Comparison of ENCODE assay signal across 16 cellular contexts in genomic region chr2:68294187-68294586, GRCh38. TPM values are rescaled to one million over a fixed set of nuclear protein-coding genes. Genes with fewer than 3 reads are reported as not detected.
A peak's percentile ranks its signal among the peaks of the same experiment; 100 is the strongest.
DNase-seq lines count a peak whose midpoint lies in the region; ATAC-seq, FAIRE-seq and TF ChIP-seq lines count a peak whose summit lies in the region.
"Had no signal": no experiment of that assay in that cellular context is flagged by ENCODE, and none has a peak within 500 bp of the region (broad histone marks: within the 10 kb centered on the region; RNA-seq: fewer than 3 reads in every experiment).

No MANE protein-coding gene starts in this region.

- no peaks in the 10 kb centered on the region; a peak in 1 of 5 replicates for H3K9me3 Mint-ChIP-seq in H9
- no peaks in the 10 kb centered on the region for H3K9me3 Mint-ChIP-seq in naive thymus-derived CD8-positive, alpha-beta T cell
- H3K9me3 Mint-ChIP-seq: CD14-positive monocyte had no signal

- no peaks in the 10 kb centered on the region for H4K20me1 ChIP-seq in H9 (ENCODE audit: control insufficient read depth, insufficient read depth, insufficient read length)
- H4K20me1 ChIP-seq in keratinocyte (ENCODE audit: control insufficient read depth, extremely low read depth, insufficient read depth, low read length) = no peaks in the 10 kb centered on the region

- no peaks in the 10 kb centered on the region for H3K23me2 ChIP-seq in H9 (ENCODE audit: insufficient read length, low read depth, low read length, poor library complexity, severe bottlenecking)

- no peak overlapping the region for H2BK20ac ChIP-seq in H9 (ENCODE audit: low read depth, low read length, poor library complexity, severe bottlenecking)

- POLR2A ChIA-PET in AG04450 (lab: Yijun Ruan, JAX) (no interaction called here), Panc1 (lab: Charles Lee) (no interaction called here)
- POLR2A ChIA-PET in naive thymus-derived CD8-positive, alpha-beta T cell (lab: Charles Lee) = no interaction called here

- H4K5ac ChIP-seq in H9 (ENCODE audit: insufficient read length, low read depth, low read length) = no peak overlapping the region

- H3K9me3 ChIP-seq in AG04450 (ENCODE audit: control insufficient read depth, insufficient read depth, low read length) = no peaks in the 10 kb centered on the region
- no peaks in the 10 kb centered on the region for H3K9me3 ChIP-seq in H9 (ENCODE audit: control insufficient read depth, low read depth, low read length)
- H3K9me3 ChIP-seq in Panc1 (ENCODE audit: control insufficient read depth, insufficient read depth, low read depth, low read length) = no peaks in the 10 kb centered on the region
- no peaks in the 10 kb centered on the region for H3K9me3 ChIP-seq in keratinocyte (ENCODE audit: control insufficient read depth, low read depth, low read length)

- intact Hi-C loops in Panc1 (cut with micrococcal nuclease; ENCODE audit: unreplicated experiment) = no loop called here

- no peak overlapping the region for H3T11ph ChIP-seq in H9 (ENCODE audit: low read length)

- H3K36me3 ChIP-seq in Panc1 (ENCODE audit: control insufficient read depth, insufficient read depth, low read length) = no peaks in the 10 kb centered on the region
- H3K36me3 ChIP-seq in keratinocyte (ENCODE audit: control insufficient read depth in 2 of 2, extremely low read depth in 1 of 2, insufficient read depth in 2 of 2, low read length in 2 of 2) = no peaks in the 10 kb centered on the region

- in situ Hi-C loops in Panc1 (cut with HindIII; ENCODE audit: low pct_unique_long_range_greater_than_20kb, low sequenced_read_pairs) = no loop called here

- H3K79me2 ChIP-seq in H9 (ENCODE audit: insufficient read depth, low read length) = no peaks in the 10 kb centered on the region
- H3K79me2 ChIP-seq in keratinocyte (ENCODE audit: control insufficient read depth, insufficient read depth, low read length) = no peaks in the 10 kb centered on the region

- H3K4me2 ChIP-seq in H9 (ENCODE audit: insufficient read depth, insufficient read length, low read length) (no peak overlapping the region), keratinocyte (ENCODE audit: control insufficient read depth, extremely low read depth, insufficient read depth, low read depth, low read length) (no peak overlapping the region)

- no peak overlapping the region for H3K23ac ChIP-seq in H9 (ENCODE audit: insufficient read length, low read depth, low read length)

- H2AFZ ChIP-seq in H9 (ENCODE audit: low read length) (no peak overlapping the region), keratinocyte (ENCODE audit: control insufficient read depth, low read length) (no peak overlapping the region)

- H2BK5ac ChIP-seq in H9 (ENCODE audit: insufficient read length, low read length) = no peak overlapping the region

- H3K14ac ChIP-seq in H9 (ENCODE audit: insufficient read depth, low read length) = no peak overlapping the region

- ATAC-seq in Panc1 = no peak
- ATAC-seq in naive thymus-derived CD8-positive, alpha-beta T cell = no peak
- no peak for ATAC-seq in esophagus mucosa
- no peak for ATAC-seq in GM21786 (IDR thresholded peaks at IDR 0.05; ENCODE audit: unreplicated experiment)
- ATAC-seq: SK-N-SH treated with all-trans-retinoic acid at 6 μM for 48 hours had no signal

- dilution Hi-C loops in keratinocyte (cut with MboI; ENCODE audit: extremely low pct_ligation_motif_present, low sequenced_read_pairs) = no loop called here

- no peak overlapping the region for H3K18ac ChIP-seq in H9 (ENCODE audit: insufficient read length, low read depth, low read length)

- no peaks in the 10 kb centered on the region for H3K79me1 ChIP-seq in H9 (ENCODE audit: insufficient read depth, low read depth, low read length, poor library complexity, severe bottlenecking)

- no peak overlapping the region for H3K27ac Mint-ChIP-seq in H9
- no peak overlapping the region for H3K27ac Mint-ChIP-seq in naive thymus-derived CD8-positive, alpha-beta T cell
- H3K27ac Mint-ChIP-seq: CD14-positive monocyte had no signal

- H3K27me3 Mint-ChIP-seq in H9 (ENCODE audit: low read depth) = no peaks in the 10 kb centered on the region; the same call in 1 of the 2 replicates
- peaks cover 0 to 11% (median 7%) of the 10 kb centered on the region in 5 donors for H3K27me3 Mint-ChIP-seq in naive thymus-derived CD8-positive, alpha-beta T cell

- H3K27me3 ChIP-seq in AG04450 (ENCODE audit: control insufficient read depth, insufficient read depth, low read length) (no peaks in the 10 kb centered on the region), H9 (ENCODE audit: insufficient read depth, low read length) (no peaks in the 10 kb centered on the region), Panc1 (ENCODE audit: control insufficient read depth, insufficient read depth, low read length) (no peaks in the 10 kb centered on the region), keratinocyte (ENCODE audit: control insufficient read depth, extremely low read depth, insufficient read depth, low read length) (no peaks in the 10 kb centered on the region)

- no peak overlapping the region for H2AK5ac ChIP-seq in H9 (ENCODE audit: insufficient read length, low read length)

- FAIRE-seq in keratinocyte (lab: Jason Lieb, UNC) = no peak
- FAIRE-seq: H54, RCC 7860 had no signal

- no peaks in the 10 kb centered on the region for H3K9me1 ChIP-seq in keratinocyte (ENCODE audit: control insufficient read depth, extremely low read depth, insufficient read depth, low read length)

- DNase-seq in AG04450 (ENCODE audit: low read depth, low spot score) (no peak), H9 (no peak), Panc1 (ENCODE audit: low read depth, low spot score) (no peak), keratinocyte (ENCODE audit: low read depth, low spot score) (no peak), dermis blood vessel endothelial cell (no peak)
- DNase-seq in naive thymus-derived CD8-positive, alpha-beta T cell = no peak
- DNase-seq: COR-L47, NCI-H1092 treated with DMSO at 0.1 percent for 48 hours, NCI-H187, SHP77 had no signal

- BruUV-seq in Panc1 (replicated peaks; lab: Mats Ljungman, UMichigan) = no TSS peak

- H3K4me1 ChIP-seq in H9 (ENCODE audit: insufficient read depth, low read length) (no peaks in the 10 kb centered on the region), Panc1 (ENCODE audit: control insufficient read depth, insufficient read depth, low read length) (no peaks in the 10 kb centered on the region), keratinocyte (ENCODE audit: control insufficient read depth, extremely low read depth, insufficient read depth, low read length) (no peaks in the 10 kb centered on the region)

- H3K9ac ChIP-seq in H9 (ENCODE audit: extremely low read depth, insufficient read length, low read length) = no peak overlapping the region
- no peak overlapping the region for H3K9ac ChIP-seq in keratinocyte (ENCODE audit: control insufficient read depth, extremely low read depth, insufficient read depth, low read length)

- no peak overlapping the region for H3K56ac ChIP-seq in H9 (ENCODE audit: insufficient read length, low read depth, low read length)

- no peak overlapping the region for H3K27ac ChIP-seq in AG04450 (ENCODE audit: low read depth, low read length)
- no peak overlapping the region for H3K27ac ChIP-seq in H9 (ENCODE audit: insufficient read length, low read depth, low read length)
- no peak overlapping the region for H3K27ac ChIP-seq in Panc1 (ENCODE audit: low read length)
- no peak overlapping the region for H3K27ac ChIP-seq in keratinocyte (ENCODE audit: control insufficient read depth, insufficient read depth, low read length)

- H4K91ac ChIP-seq in H9 (ENCODE audit: insufficient read length, low read depth, low read length) = no peak overlapping the region

- no peaks in the 10 kb centered on the region for H3K4me1 Mint-ChIP-seq in H9
- peaks cover 0 to 7% (median 0%) of the 10 kb centered on the region in 4 donors for H3K4me1 Mint-ChIP-seq in naive thymus-derived CD8-positive, alpha-beta T cell

- no peak overlapping the region for H3K4me3 ChIP-seq in AG04450 (ENCODE audit: low read depth, low read length)
- H3K4me3 ChIP-seq in Panc1 (ENCODE audit: low read depth in 2 of 2, low read length in 2 of 2) = no peak overlapping the region
- H3K4me3 ChIP-seq in keratinocyte (ENCODE audit: control insufficient read depth in 2 of 3, extremely low read depth in 1 of 3, insufficient read depth in 2 of 3, low read depth in 1 of 3, low read length in 3 of 3) = no peak overlapping the region

- CTCF ChIA-PET in AG04450 (lab: Charles Lee) (interaction anchor here (4.8 kb wide), 1 partner anchor 172 kb away, joined by 38 read pairs; no protein-coding TSS in a partner anchor), Panc1 (lab: Charles Lee) (no interaction called here)

- H3K4me3 Mint-ChIP-seq in H9 = no peak overlapping the region
- H3K4me3 Mint-ChIP-seq in naive thymus-derived CD8-positive, alpha-beta T cell = no peak overlapping the region
- H3K4me3 Mint-ChIP-seq: CD14-positive monocyte had no signal

- no peak overlapping the region for H3K4ac ChIP-seq in H9 (ENCODE audit: low read depth, low read length)

- no peaks in the 10 kb centered on the region for H3K36me3 Mint-ChIP-seq in H9 (ENCODE audit: insufficient read depth in 1 of 3, low read depth in 3 of 3)
- H3K36me3 Mint-ChIP-seq in naive thymus-derived CD8-positive, alpha-beta T cell = no peaks in the 10 kb centered on the region
- H3K36me3 Mint-ChIP-seq: CD14-positive monocyte had no signal

- H2BK15ac ChIP-seq in H9 (ENCODE audit: low read depth, low read length) = no peak overlapping the region

- H4K8ac ChIP-seq in H9 (replicated peaks; ENCODE audit: insufficient read length, low read depth, low read length) = no peak overlapping the region

- WGBS in H9 (ENCODE audit: extremely low coverage, insufficient read length, low lambda C conversion rate) = no CpG with 5 or more reads among the region's 3 CpGs

- no peak overlapping the region for H2BK120ac ChIP-seq in H9 (ENCODE audit: low read depth, low read length, poor library complexity, severe bottlenecking)

- H2BK12ac ChIP-seq in H9 (ENCODE audit: insufficient read length, low read depth, low read length) = no peak overlapping the region

- TF ChIP-seq CTCF in AG04450 (IDR thresholded peaks at IDR 0.05; ENCODE audit: low read depth, low read length) (peak; percentile 17; the same call in 1 of the 2 replicates), H9 (conservative IDR thresholded peaks at IDR 0.05) (peak; percentile 54), Panc1 (IDR thresholded peaks at IDR 0.05) (0 out of 2 replicates have a peak, but pooled peaks have one; percentile 11), keratinocyte (optimal IDR thresholded peaks at IDR 0.05 in 1 of 3, IDR thresholded peaks at IDR 0.05 in 1 of 3, conservative IDR thresholded peaks at IDR 0.05 in 1 of 3; ENCODE audit: extremely low read depth in 1 of 3, insufficient read depth in 2 of 3, low read length in 3 of 3) (peak in 2 of 3 experiments; percentile 6 to 14)

RNA-seq across cellular contexts. Expression of gene CNRIP1, which starts 25.6 kb away (rescaled TPM):
- polyA plus RNA-seq in AG04450 (2011; rRNA removed) (56.3 and 61.6 TPM in 2 replicates), keratinocyte (0.04 TPM in 1 of 3 replicates, not detected in the others)
- polyA minus RNA-seq in AG04450 (2011; rRNA and poly(A)+ RNA removed) = 30.8 and 42.4 TPM in 2 replicates
- total RNA-seq in H9 (2021) (0.50 and 0.70 TPM in 2 replicates), Panc1 (2021; ENCODE audit: unreplicated experiment) (not detected), dermis blood vessel endothelial cell (45.3 and 52.3 TPM in 2 replicates), esophagus mucosa (1.6 TPM)
- not detected for polyA plus RNA-seq in Panc1 (2012; ENCODE audit: insufficient read length)
- not detected for polyA plus RNA-seq in keratinocyte (2011; ENCODE audit: low read depth)
- polyA plus RNA-seq in keratinocyte (2011; cell fraction: cytosol; rRNA removed) = 0.04 TPM in 2 replicates
- polyA plus RNA-seq in keratinocyte (2011; cell fraction: nucleus; rRNA removed) = not detected in 2 replicates
- polyA plus RNA-seq in keratinocyte (2012; ENCODE audit: low replicate concordance) = 0.13 TPM in 1 of 2 replicates, not detected in the other
- polyA minus RNA-seq in keratinocyte = not detected in 3 replicates
- polyA minus RNA-seq in keratinocyte (2011; cell fraction: cytosol; rRNA and poly(A)+ RNA removed) = not detected
- polyA minus RNA-seq in keratinocyte (2011; cell fraction: nucleus; rRNA and poly(A)+ RNA removed) = not detected in 2 replicates
- not detected for total RNA-seq in naive thymus-derived CD8-positive, alpha-beta T cell
- not detected for polyA plus RNA-seq in naive thymus-derived CD8-positive, alpha-beta T cell

RNA-seq across cellular contexts. Expression of gene PPP3R1, which starts 41.9 kb away (rescaled TPM):
- 21.2 and 24.9 TPM in 2 replicates for polyA plus RNA-seq in AG04450 (2011; rRNA removed)
- 13.6 and 28.6 TPM in 2 replicates for polyA minus RNA-seq in AG04450 (2011; rRNA and poly(A)+ RNA removed)
- 71.8 and 74.2 TPM in 2 replicates for total RNA-seq in H9 (2021)
- total RNA-seq in Panc1 (2021; ENCODE audit: unreplicated experiment) = 77.9 TPM
- 28.6 TPM for polyA plus RNA-seq in Panc1 (2012; ENCODE audit: insufficient read length)
- polyA plus RNA-seq in keratinocyte = 10.1 to 28.5 TPM (median 21.6 TPM) in 3 replicates
- polyA plus RNA-seq in keratinocyte (2011; ENCODE audit: low read depth) = 36.9 TPM
- polyA plus RNA-seq in keratinocyte (2011; cell fraction: cytosol; rRNA removed) = 14.2 and 29.6 TPM in 2 replicates
- 15.9 and 20.8 TPM in 2 replicates for polyA plus RNA-seq in keratinocyte (2011; cell fraction: nucleus; rRNA removed)
- 29.9 and 37.5 TPM in 2 replicates for polyA plus RNA-seq in keratinocyte (2012; ENCODE audit: low replicate concordance)
- polyA minus RNA-seq in keratinocyte = 5.2 to 31.0 TPM (median 12.3 TPM) in 3 replicates
- 22.6 TPM for polyA minus RNA-seq in keratinocyte (2011; cell fraction: cytosol; rRNA and poly(A)+ RNA removed)
- 13.1 and 22.5 TPM in 2 replicates for polyA minus RNA-seq in keratinocyte (2011; cell fraction: nucleus; rRNA and poly(A)+ RNA removed)
- total RNA-seq in dermis blood vessel endothelial cell = 19.4 and 46.8 TPM in 2 replicates
- 10 to 100 TPM; 72.5 to 76.3 TPM for total RNA-seq in naive thymus-derived CD8-positive, alpha-beta T cell
- polyA plus RNA-seq in naive thymus-derived CD8-positive, alpha-beta T cell = 1 to 10 TPM; 3.4 to 4.3 (median 3.9) TPM
- 40.8 TPM for total RNA-seq in esophagus mucosa

Comparison
In these comparisons a context has a peak if more than half of its experiments do, and no peak if none do; other contexts are left out.
1. RNA of gene CNRIP1, which starts 25.6 kb away (total RNA-seq): 45.3 to 52.3 TPM in dermis blood vessel endothelial cell; 1.6 TPM in esophagus mucosa (single experiment), 0.50 to 0.70 TPM in H9, not detected in naive thymus-derived CD8-positive, alpha-beta T cell and not detected in Panc1 (single experiment); every median in the first group is over 10 times any median in the second.
2. Peak in every context shown above with its lines, with median percentiles within 50 percentile points of each other: CTCF ChIP-seq.